ENCODE assay signal across 33 cellular contexts in the genomic region with DNA sequence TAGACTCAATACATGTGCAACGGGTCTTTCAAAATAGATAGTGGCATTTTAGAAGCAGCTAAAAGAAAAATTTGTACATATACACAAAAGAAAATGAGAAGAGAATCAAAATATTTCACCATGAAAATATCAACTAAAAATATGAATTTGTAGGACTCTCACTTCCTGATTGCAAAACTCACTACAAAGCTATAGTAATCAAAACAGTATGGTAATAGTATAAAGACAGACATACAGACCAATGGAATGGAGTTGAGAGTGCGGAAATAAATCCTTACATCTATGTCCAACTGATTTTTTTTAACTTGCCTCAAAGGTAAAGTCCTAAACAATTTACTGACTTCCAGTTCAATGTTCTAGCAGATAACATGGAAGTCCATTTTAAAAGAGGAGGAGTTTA.
"Had no signal": no experiment of that assay in that cellular context is flagged by ENCODE, and none has a peak within 500 bp of the region (broad histone marks: within the 10 kb centered on the region; RNA-seq: fewer than 3 reads in every experiment).

No MANE protein-coding gene starts in this region.

- DNase-seq: activated B cell treated with CpG ODN at 0.5 μM for 24 hours; activated CD4-positive, alpha-beta T cell treated with anti-CD3 and anti-CD28 coated beads for 48 hours; activated CD4-positive, alpha-beta T cell treated with anti-CD3 and anti-CD28 coated beads, Interleukin-2, amount 50 U/mL, for 1 hour; activated CD4-positive, alpha-beta T cell treated with anti-CD3 and anti-CD28 coated beads, Interleukin-2, amount 50 U/mL, for 48 hours; activated CD8-positive, alpha-beta memory T cell treated with anti-CD3 and anti-CD28 coated beads for 24 hours; activated CD8-positive, alpha-beta T cell treated with anti-CD3 and anti-CD28 coated beads for 36 hours; activated effector memory CD4-positive, alpha-beta T cell treated with Interleukin-2 at 50 U/mL for 16 hours; activated gamma-delta T cell treated with Interleukin-2 at 50 U/mL for 16 hours; activated naive CD4-positive, alpha-beta T cell treated with anti-CD3 and anti-CD28 coated beads, Interleukin-2, amount 50 U/mL, for 16 hours; activated naive CD4-positive, alpha-beta T cell treated with Interleukin-2 at 50 U/mL for 16 hours; activated T-cell treated with anti-CD3 and anti-CD28 coated beads, Interleukin-2, amount 50 U/mL, for 4 hours; amniotic stem cell; anterior cingulate cortex; body of pancreas; caudate nucleus; cortex of kidney; dermis blood vessel endothelial cell; effector CD4-positive, alpha-beta T cell; effector memory CD8-positive, alpha-beta T cell; esophagus squamous epithelium; foreskin melanocyte; heart right ventricle; T1000; WERI-Rb-1 had no signal

- H3K27ac ChIP-seq: body of pancreas, epithelial cell of prostate, esophagus squamous epithelium, hepatocyte, WERI-Rb-1 had no signal

- H2AFZ ChIP-seq: hepatocyte had no signal

- H3K27me3 ChIP-seq: body of pancreas, esophagus squamous epithelium, gastroesophageal sphincter, heart right ventricle, hepatocyte had no signal

- FAIRE-seq: colon, endothelial cell of umbilical vein had no signal

- ATAC-seq: activated CD4-positive, CD25-positive, alpha-beta regulatory T cell treated with anti-CD3 and anti-CD28 coated beads, Interleukin-2, amount 50 U/mL, for 24 hours; activated CD8-positive, alpha-beta T cell treated with anti-CD3 and anti-CD28 coated beads for 36 hours; activated T-cell treated with anti-CD3 and anti-CD28 coated beads, Interleukin-2, amount 50 U/mL, for 4 hours; activated T-helper 17 cell treated with anti-CD3 and anti-CD28 coated beads, Interleukin-2, amount 50 U/mL, for 72 hours; body of pancreas; effector memory CD8-positive, alpha-beta T cell; gastroesophageal sphincter; heart right ventricle had no signal

- H3K4me3 Mint-ChIP-seq: activated B cell treated with CpG ODN at 0.5 μM for 24 hours; activated CD8-positive, alpha-beta T cell treated with anti-CD3 and anti-CD28 coated beads for 36 hours; activated naive CD8-positive, alpha-beta T cell; activated T-cell treated with anti-CD3 and anti-CD28 coated beads, Interleukin-2, amount 50 U/mL, for 4 hours; activated T-helper 17 cell treated with anti-CD3 and anti-CD28 coated beads, Interleukin-2, amount 50 U/mL, for 72 hours; effector memory CD8-positive, alpha-beta T cell; T-helper 2 cell treated with Interferon-gamma antibody and Interleukin-4, amounts not matched to agents 5 μg/mL and 100 μg/mL, for 36 hours had no signal

- H3K4me1 ChIP-seq: body of pancreas had no signal

- H3K27ac Mint-ChIP-seq: activated B cell treated with CpG ODN at 0.5 μM for 24 hours; activated CD8-positive, alpha-beta T cell treated with anti-CD3 and anti-CD28 coated beads for 36 hours; activated naive CD8-positive, alpha-beta T cell; activated T-helper 17 cell treated with anti-CD3 and anti-CD28 coated beads, Interleukin-2, amount 50 U/mL, for 72 hours; effector memory CD8-positive, alpha-beta T cell; T-helper 2 cell treated with Interferon-gamma antibody and Interleukin-4, amounts not matched to agents 5 μg/mL and 100 μg/mL, for 36 hours had no signal

- H3K4me2 ChIP-seq: hepatocyte had no signal

- H3K4me3 ChIP-seq: body of pancreas, esophagus squamous epithelium, gastroesophageal sphincter, heart right ventricle, hepatocyte had no signal

- H3K27me3 Mint-ChIP-seq: activated B cell treated with CpG ODN at 0.5 μM for 24 hours; activated CD8-positive, alpha-beta T cell treated with anti-CD3 and anti-CD28 coated beads for 36 hours; activated naive CD8-positive, alpha-beta T cell; activated T-helper 17 cell treated with anti-CD3 and anti-CD28 coated beads, Interleukin-2, amount 50 U/mL, for 72 hours; effector memory CD8-positive, alpha-beta T cell had no signal

- H3K9me3 ChIP-seq: body of pancreas, esophagus squamous epithelium, gastroesophageal sphincter had no signal

- H3K9me3 Mint-ChIP-seq: activated B cell treated with CpG ODN at 0.5 μM for 24 hours; activated CD8-positive, alpha-beta T cell treated with anti-CD3 and anti-CD28 coated beads for 36 hours; activated T-cell treated with anti-CD3 and anti-CD28 coated beads, Interleukin-2, amount 50 U/mL, for 4 hours; activated T-helper 17 cell treated with anti-CD3 and anti-CD28 coated beads, Interleukin-2, amount 50 U/mL, for 72 hours; effector memory CD8-positive, alpha-beta T cell had no signal
